18 cellular contexts compared by ENCODE assay signal in the genomic region with DNA sequence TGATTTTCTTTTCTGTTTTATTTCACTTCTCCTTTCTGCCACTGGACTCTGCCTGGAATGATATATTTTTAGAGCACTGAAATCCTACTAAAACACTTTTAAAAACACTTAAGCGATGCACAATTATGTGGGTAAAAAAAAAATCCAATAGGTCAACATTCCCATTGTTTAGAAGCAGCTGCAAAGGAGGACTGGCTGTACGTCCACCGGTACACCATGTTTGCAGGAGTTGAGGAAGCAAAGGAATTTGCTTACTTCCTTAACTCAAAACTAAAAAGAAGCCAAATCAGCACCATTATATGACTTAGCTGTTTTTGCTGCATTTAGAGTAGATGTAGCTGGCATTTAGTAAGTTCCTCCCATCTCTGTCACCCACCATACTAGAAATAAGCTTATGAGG.
A peak's percentile ranks its signal among the peaks of the same experiment; 100 is the strongest.
DNase-seq lines count a peak whose midpoint lies in the region; ATAC-seq and TF ChIP-seq lines count a peak whose summit lies in the region.
"Had no signal": no experiment of that assay in that cellular context is flagged by ENCODE, and none has a peak within 500 bp of the region (broad histone marks: within the 10 kb centered on the region; RNA-seq: fewer than 3 reads in every experiment).

No MANE protein-coding gene starts in this region.

- H3K9me3 Mint-ChIP-seq in T-helper 2 cell treated with Interferon-gamma antibody and Interleukin-4, amounts not matched to agents 5 μg/mL and 100 μg/mL, for 36 hours = no peaks in the 10 kb centered on the region

- peak overlapping the region; percentile 21 for H2AFZ ChIP-seq in neuron (ENCODE audit: low read depth, low read length)

- no peaks in the 10 kb centered on the region for H3K36me3 Mint-ChIP-seq in T-helper 2 cell treated with Interferon-gamma antibody and Interleukin-4, amounts not matched to agents 5 μg/mL and 100 μg/mL, for 36 hours (ENCODE audit: low read depth)
- H3K36me3 Mint-ChIP-seq: CD14-positive monocyte had no signal

- H3K27me3 Mint-ChIP-seq in T-helper 2 cell treated with Interferon-gamma antibody and Interleukin-4, amounts not matched to agents 5 μg/mL and 100 μg/mL, for 36 hours (ENCODE audit: low read depth) = no peaks in the 10 kb centered on the region

- H3K27ac Mint-ChIP-seq in T-helper 2 cell treated with Interferon-gamma antibody and Interleukin-4, amounts not matched to agents 5 μg/mL and 100 μg/mL, for 36 hours = no peak overlapping the region

- WGBS in aorta, 2 donors = 0 to 1% methylated on average over 3 of the region's 3 CpGs

- H3K9me3 ChIP-seq in left ventricle myocardium inferior (replicated peaks) = no peaks in the 10 kb centered on the region
- H3K9me3 ChIP-seq in neuron (ENCODE audit: low read length) = no peaks in the 10 kb centered on the region
- H3K9me3 ChIP-seq in aorta (ENCODE audit: control insufficient read depth, low read length) = no peaks in the 10 kb centered on the region

- H3K27me3 ChIP-seq in left ventricle myocardium inferior (ENCODE audit: low read depth) (no peaks in the 10 kb centered on the region), neuron (ENCODE audit: insufficient read depth, low read length) (no peaks in the 10 kb centered on the region), aorta (ENCODE audit: control insufficient read depth in 1 of 2, insufficient read depth in 2 of 2, low read length in 1 of 2) (no peaks in the 10 kb centered on the region)

- no peak for TF ChIP-seq CTCF in left ventricle myocardium inferior (IDR thresholded peaks at IDR 0.05; ENCODE audit: borderline replicate concordance)
- no peak for TF ChIP-seq CTCF in coronary artery (IDR thresholded peaks at IDR 0.05)

- H3K4me1 Mint-ChIP-seq in T-helper 2 cell treated with Interferon-gamma antibody and Interleukin-4, amounts not matched to agents 5 μg/mL and 100 μg/mL, for 36 hours (ENCODE audit: low read depth) = no peaks in the 10 kb centered on the region
- H3K4me1 Mint-ChIP-seq: CD14-positive monocyte had no signal

- H3K27ac ChIP-seq in left ventricle myocardium inferior (replicated peaks) (peak overlapping the region; percentile 71), coronary artery (peak overlapping the region; percentile 50 to 55), aorta (ENCODE audit: low read depth in 1 of 2, low read length in 2 of 2) (peak overlapping the region; percentile 75 to 85)

- H3K36me3 ChIP-seq in left ventricle myocardium inferior (no peaks in the 10 kb centered on the region), neuron (ENCODE audit: insufficient read depth, low read length) (no peaks in the 10 kb centered on the region), aorta (ENCODE audit: control insufficient read depth in 1 of 2, insufficient read depth in 2 of 2, low read length in 1 of 2) (no peaks in the 10 kb centered on the region)

- no peak for ATAC-seq in aorta (ENCODE audit: low FRiP score)
- ATAC-seq: GM12878, HCT116, Right ventricle myocardium inferior had no signal

- no peak overlapping the region for H3K4me3 ChIP-seq in left ventricle myocardium inferior
- no peak overlapping the region for H3K4me3 ChIP-seq in coronary artery
- no peak overlapping the region for H3K4me3 ChIP-seq in neuron (ENCODE audit: low read length)
- H3K4me3 ChIP-seq in aorta (ENCODE audit: low read length in 2 of 2) = no peak overlapping the region
- H3K4me3 ChIP-seq: GM12878 had no signal

- no peak for DNase-seq in left ventricle myocardium inferior
- no peak for DNase-seq in cardiac septum (ENCODE audit: low spot score)
- DNase-seq in coronary artery (ENCODE audit: low spot score) = no peak
- DNase-seq in aorta = no peak
- DNase-seq in NCI-H1105 treated with DMSO at 0.1 percent for 48 hours (lab: John Stamatoyannopoulos, UW) = no peak
- no peak for DNase-seq in SW480 (ENCODE audit: low spot score)
- no peak for DNase-seq in T-helper 2 cell treated with Interferon-gamma antibody and Interleukin-4, amounts not matched to agents 5 μg/mL and 100 μg/mL, for 36 hours (ENCODE audit: low spot score)
- DNase-seq: COR-L47, Karpas-422, MM.1S, NCI-H146, NCI-H226, NCI-H526 had no signal

- H3K4me1 ChIP-seq in left ventricle myocardium inferior (peaks cover 8% of the 10 kb centered on the region), neuron (ENCODE audit: insufficient read depth, low read length) (peaks cover 18% of the 10 kb centered on the region), aorta (ENCODE audit: control insufficient read depth in 1 of 2, insufficient read depth in 2 of 2, low read length in 2 of 2) (peaks cover 2 to 8% of the 10 kb centered on the region in 2 donors)

- no peak overlapping the region for H3K4me3 Mint-ChIP-seq in T-helper 2 cell treated with Interferon-gamma antibody and Interleukin-4, amounts not matched to agents 5 μg/mL and 100 μg/mL, for 36 hours
- H3K4me3 Mint-ChIP-seq: CD14-positive monocyte had no signal

- intact Hi-C loops in left ventricle myocardium inferior (cut with micrococcal nuclease) (no loop called here), cardiac septum (cut with DNase I) (no loop called here), aorta (cut with DNase I) (no loop called here)
